Comparison of ENCODE assay signal across 1 cellular context in genomic region chr9:136410500-136411287, GRCh38.
TF ChIP-seq lines count a peak whose summit lies in the region.

TSS of gene ENTR1 (minus strand) at chr9:136410614. CDS start at chr9:136410397, 217 bp downstream.
TSS of gene PMPCA (plus strand) at chr9:136410658. CDS start at chr9:136410669, 11 bp downstream.

TF ChIP-seq in WTC11, 78 proteins besides CTCF, POLR2A, EP300 and RAD21 (continued from another document and continues in another):
- TF ChIP-seq ZSCAN18 (CRISPR knock-in tag; IDR thresholded peaks at IDR 0.05) (no peak), GRHL2 (CRISPR knock-in tag; IDR thresholded peaks at IDR 0.05; ENCODE audit: insufficient replicate concordance, severe bottlenecking) (no peak), ZNF532 (CRISPR knock-in tag; IDR thresholded peaks at IDR 0.05; ENCODE audit: borderline replicate concordance) (no peak), ATF1 (CRISPR knock-in tag; IDR thresholded peaks at IDR 0.05) (no peak), ZNF423 (CRISPR knock-in tag; IDR thresholded peaks at IDR 0.05) (no peak), NR3C1 (CRISPR knock-in tag; conservative IDR thresholded peaks at IDR 0.05; ENCODE audit: low read depth) (peak; percentile 84; the same call in 1 of the 2 replicates), ZNF232 (CRISPR knock-in tag; IDR thresholded peaks at IDR 0.05) (peak; percentile 83), TEAD1 (CRISPR knock-in tag; IDR thresholded peaks at IDR 0.05) (peak; percentile 84), ZNF425 (CRISPR knock-in tag; conservative IDR thresholded peaks at IDR 0.05) (no peak), ERG (CRISPR knock-in tag; IDR thresholded peaks at IDR 0.05) (no peak), STAT6 (CRISPR knock-in tag; conservative IDR thresholded peaks at IDR 0.05; ENCODE audit: low read depth) (no peak), SP1 (CRISPR knock-in tag; conservative IDR thresholded peaks at IDR 0.05) (peak; percentile 95), ZNF281 (CRISPR knock-in tag; IDR thresholded peaks at IDR 0.05) (peak; percentile 94), MXD4 (CRISPR knock-in tag; IDR thresholded peaks at IDR 0.05; ENCODE audit: borderline replicate concordance) (no peak), TEAD4 (CRISPR knock-in tag; IDR thresholded peaks at IDR 0.05) (no peak), ESRRA (CRISPR knock-in tag; IDR thresholded peaks at IDR 0.05; ENCODE audit: borderline replicate concordance) (no peak), PRRX2 (CRISPR knock-in tag; IDR thresholded peaks at IDR 0.05) (no peak), CREM (CRISPR knock-in tag; IDR thresholded peaks at IDR 0.05) (peak; percentile 88), ZNF416 (CRISPR knock-in tag; IDR thresholded peaks at IDR 0.05) (no peak), CBFB (CRISPR knock-in tag; IDR thresholded peaks at IDR 0.05; ENCODE audit: low read depth) (no peak), CREB1 (CRISPR knock-in tag; IDR thresholded peaks at IDR 0.05) (0 out of 2 replicates have a peak, but pooled peaks have one; percentile 55), GTF2I (CRISPR knock-in tag; conservative IDR thresholded peaks at IDR 0.05) (no peak), FOXP1 (CRISPR knock-in tag; IDR thresholded peaks at IDR 0.05; ENCODE audit: borderline replicate concordance) (peak; percentile 54; the same call in 1 of the 2 replicates), OVOL2 (CRISPR knock-in tag; IDR thresholded peaks at IDR 0.05; ENCODE audit: borderline replicate concordance) (no peak), PRDM15 (CRISPR knock-in tag; IDR thresholded peaks at IDR 0.05) (no peak), SOX15 (CRISPR knock-in tag; IDR thresholded peaks at IDR 0.05) (no peak), ZNF219 (CRISPR knock-in tag; IDR thresholded peaks at IDR 0.05; ENCODE audit: borderline replicate concordance) (peak; percentile 51; the same call in 1 of the 2 replicates), E2F5 (CRISPR knock-in tag; IDR thresholded peaks at IDR 0.05) (peak; percentile 21; the same call in 1 of the 2 replicates), HMGXB4 (CRISPR knock-in tag; IDR thresholded peaks at IDR 0.05) (no peak), ATF6 (CRISPR knock-in tag; IDR thresholded peaks at IDR 0.05) (no peak)
